ENCODE assay signal across 16 cellular contexts in the genomic region with DNA sequence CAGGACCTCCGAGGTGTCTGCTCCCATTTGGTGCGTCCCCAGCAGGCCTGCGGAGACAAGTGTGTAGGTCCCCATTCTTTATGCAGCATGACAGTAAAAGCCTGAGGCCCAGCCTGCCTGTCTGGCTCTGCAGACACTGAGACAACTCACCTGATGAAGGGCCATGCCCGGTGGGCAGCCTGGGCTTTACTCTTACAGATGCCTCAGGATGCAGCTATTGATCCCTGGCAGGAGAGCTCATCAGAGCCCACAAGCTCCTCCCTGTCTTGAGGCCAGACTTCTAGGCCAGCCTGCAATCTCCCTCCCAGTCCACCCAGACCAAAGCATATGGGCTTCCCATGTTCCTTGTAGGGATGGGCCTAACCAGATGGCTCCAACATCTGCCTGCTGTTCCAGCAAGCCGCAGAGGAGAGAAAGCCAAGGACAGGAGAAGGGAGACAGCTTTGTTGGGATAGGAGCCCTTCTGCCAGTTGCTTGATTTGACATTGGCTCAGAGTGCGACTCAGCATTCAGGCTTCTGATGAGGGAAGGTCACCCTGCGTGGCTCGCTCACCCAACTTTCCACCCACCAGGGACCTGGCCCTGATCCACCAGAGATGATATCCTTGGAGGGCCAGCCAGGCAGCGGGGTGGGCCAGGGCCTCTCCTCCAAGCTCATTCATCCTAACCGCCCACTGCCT.
DNase-seq lines count a peak whose midpoint lies in the region; ATAC-seq lines count a peak whose summit lies in the region.
"Had no signal": no experiment of that assay in that cellular context is flagged by ENCODE, and none has a peak within 500 bp of the region (broad histone marks: within the 10 kb centered on the region; RNA-seq: fewer than 3 reads in every experiment).

No MANE protein-coding gene starts in this region.

- peak overlapping the region; percentile 64 for H3K27ac ChIP-seq in KOPT-K1 (ENCODE audit: low read depth, low read length, poor library complexity, severe bottlenecking)
- H3K27ac ChIP-seq: breast epithelium, epithelial cell of prostate, ovary had no signal

- no peaks in the 10 kb centered on the region for H3K9me3 ChIP-seq in KOPT-K1 (ENCODE audit: insufficient read depth, low read length, poor library complexity, severe bottlenecking)
- H3K9me3 ChIP-seq: BE2C, breast epithelium, ovary had no signal

- no peak for ATAC-seq in esophagus mucosa
- ATAC-seq: activated T-cell treated with anti-CD3 and anti-CD28 coated beads, Interleukin-2, amount 50 U/mL, for 72 hours had no signal

- peak; percentile 97 for DNase-seq in NCI-H524 treated with DMSO at 0.1 percent for 48 hours (lab: John Stamatoyannopoulos, UW)
- DNase-seq in fibroblast of peridontal ligament (ENCODE audit: extremely low read depth), result peak; percentile 21
- DNase-seq in retina, result peak; percentile 36
- no peak for DNase-seq in HPDE6-E6E7 (ENCODE audit: extremely low spot score)
- DNase-seq in AG08396 (ENCODE audit: low spot score), result no peak
- DNase-seq: activated T-cell treated with anti-CD3 and anti-CD28 coated beads, Interleukin-2, amount 50 U/mL, for 72 hours; BE2C; GF-D8; Karpas-422; NCI-H1105; ovary; small intestine had no signal

- H3K36me3 ChIP-seq in KOPT-K1 (ENCODE audit: insufficient read depth, low read length), result peaks cover 23% of the 10 kb centered on the region; the same call in 1 of the 2 replicates
- H3K36me3 ChIP-seq: BE2C, breast epithelium, ovary had no signal

Comparison
In these comparisons a context has a peak if more than half of its experiments do, and no peak if none do; other contexts are left out.
1. DNase-seq: peak in NCI-H524 treated with DMSO at 0.1 percent for 48 hours (single experiment), fibroblast of peridontal ligament (single experiment) and retina (single experiment); none in HPDE6-E6E7 (single experiment) and AG08396 (single experiment).